10 cellular contexts compared by ENCODE assay signal in the genomic region with DNA sequence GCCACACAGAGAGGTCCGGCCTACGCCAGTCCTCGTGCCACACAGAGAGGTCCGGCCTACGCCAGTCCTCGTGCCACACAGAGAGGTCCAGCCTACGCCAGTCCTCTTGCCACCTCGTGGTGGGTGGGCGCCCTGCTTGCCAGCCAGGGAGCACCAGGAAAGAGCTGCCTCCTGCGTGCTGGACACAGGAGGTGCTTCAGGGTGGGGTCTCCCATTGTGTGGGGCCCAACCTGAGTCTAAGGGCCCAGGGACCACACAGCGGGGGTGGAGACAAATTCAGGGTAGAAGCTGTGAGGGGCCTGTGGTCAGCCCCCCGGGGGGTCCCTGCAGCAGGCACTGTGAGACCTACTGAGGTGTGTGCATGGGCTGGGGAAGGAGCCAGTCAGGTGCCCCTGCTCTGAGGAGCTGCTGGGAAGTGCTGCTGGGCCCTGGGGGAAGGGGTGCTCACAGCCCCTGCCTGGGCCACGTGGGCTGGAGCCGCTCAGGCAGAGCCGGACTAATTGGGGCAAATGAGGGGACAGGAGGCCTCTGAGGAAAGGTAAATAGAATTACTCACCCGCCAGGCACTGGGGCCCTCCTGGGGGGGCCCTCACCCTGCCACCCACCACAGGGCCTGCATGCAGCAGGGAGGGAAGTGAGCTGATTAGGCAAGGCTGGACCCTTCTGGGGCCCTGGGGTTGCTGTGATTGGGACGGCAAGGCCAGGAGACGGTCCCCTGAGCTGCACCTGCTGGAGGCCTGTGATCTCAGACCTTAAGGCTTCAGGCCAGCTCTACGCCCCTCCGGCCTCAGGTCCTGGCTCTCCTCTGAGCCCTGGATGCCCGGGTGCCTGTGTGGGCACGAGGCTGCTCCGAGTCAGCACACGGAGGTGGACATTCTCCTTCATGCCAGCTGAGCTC. TPM values are rescaled to one million over a fixed set of nuclear protein-coding genes. Genes with fewer than 3 reads are reported as not detected.
DNase-seq lines count a peak whose midpoint lies in the region; TF ChIP-seq lines count a peak whose summit lies in the region.
"Had no signal": no experiment of that assay in that cellular context is flagged by ENCODE, and none has a peak within 500 bp of the region (broad histone marks: within the 10 kb centered on the region; RNA-seq: fewer than 3 reads in every experiment).

No MANE protein-coding gene starts in this region.

- peaks cover 25% of the 10 kb centered on the region for H3K27me3 ChIP-seq in kidney epithelial cell (ENCODE audit: control insufficient read depth, insufficient read depth, low read length)

- H3K4me3 ChIP-seq in kidney epithelial cell (ENCODE audit: low read depth, low read length), result no peak overlapping the region
- H3K4me3 ChIP-seq: MG63 had no signal

- H3K36me3 ChIP-seq in kidney epithelial cell (ENCODE audit: control insufficient read depth, insufficient read depth, low read length), result no peaks in the 10 kb centered on the region
- H3K36me3 ChIP-seq: MG63 had no signal

- DNase-seq in COLO668 (lab: John Stamatoyannopoulos, UW; ENCODE audit: unreplicated experiment) (peak; percentile 61), NCI-H2081 (lab: John Stamatoyannopoulos, UW) (peak; percentile 78 to 91), kidney epithelial cell (ENCODE audit: low read depth) (peak; percentile 47), GF-D8 (lab: John Stamatoyannopoulos, UW) (no peak), ACHN (no peak)
- no peak for DNase-seq in activated T-cell treated with anti-CD3 and anti-CD28 coated beads, Interleukin-2, amount 50 U/mL, for 48 hours
- DNase-seq: MG63; OCI-M1; stimulated activated CD4-positive, alpha-beta T cell treated with anti-CD3 and anti-CD28 coated beads, Interleukin-12 subunit alpha, Interleukin-12 subunit beta, amount 100 ng/mL, for 4 hours had no signal

- in situ Hi-C loops in ACHN (cut with HindIII; ENCODE audit: low pct_ligation_motif_present, low pct_unique_long_range_greater_than_20kb, low sequenced_read_pairs), result no loop called here

- TF ChIP-seq CTCF in kidney epithelial cell (IDR thresholded peaks at IDR 0.05; ENCODE audit: insufficient read depth, low read length, poor library complexity, severe bottlenecking), result no peak

RNA-seq across cellular contexts. Expression of a gene that starts 11.0 kb away (rescaled TPM):
- total RNA-seq in kidney epithelial cell, result not detected in 2 replicates
- total RNA-seq: natural killer cell treated with Interleukin-12 subunit alpha and Interleukin-12 subunit beta and Interleukin-15 and Interleukin-18, amount 100 ng/mL, for 72 hours had no signal

RNA-seq across cellular contexts. Expression of a gene that starts 18.1 kb away (rescaled TPM):
- 131 and 137 TPM in 2 replicates for total RNA-seq in kidney epithelial cell

RNA-seq across cellular contexts. Expression of a gene that starts 19.9 kb away (rescaled TPM):
- 0.38 TPM in 1 of 2 replicates, not detected in the other for total RNA-seq in kidney epithelial cell
- total RNA-seq: natural killer cell treated with Interleukin-12 subunit alpha and Interleukin-12 subunit beta and Interleukin-15 and Interleukin-18, amount 100 ng/mL, for 72 hours had no signal

RNA-seq across cellular contexts. Expression of a gene that starts 45.3 kb away (rescaled TPM):
- 870 and 1,165 TPM in 2 replicates for total RNA-seq in kidney epithelial cell

RNA-seq across cellular contexts. Expression of a gene that starts 56.1 kb away (rescaled TPM):
- 243 and 355 TPM in 2 replicates for total RNA-seq in kidney epithelial cell

Comparison
In these comparisons a context has a peak if more than half of its experiments do, and no peak if none do; other contexts are left out.
1. DNase-seq: peak in COLO668 (single experiment), NCI-H2081 (2 of 2) and kidney epithelial cell (single experiment); none in GF-D8 (single experiment), activated T-cell treated with anti-CD3 and anti-CD28 coated beads, Interleukin-2, amount 50 U/mL, for 48 hours (0 of 2) and ACHN (single experiment).